Comparison of ENCODE assay signal across 8 cellular contexts in the genomic region with DNA sequence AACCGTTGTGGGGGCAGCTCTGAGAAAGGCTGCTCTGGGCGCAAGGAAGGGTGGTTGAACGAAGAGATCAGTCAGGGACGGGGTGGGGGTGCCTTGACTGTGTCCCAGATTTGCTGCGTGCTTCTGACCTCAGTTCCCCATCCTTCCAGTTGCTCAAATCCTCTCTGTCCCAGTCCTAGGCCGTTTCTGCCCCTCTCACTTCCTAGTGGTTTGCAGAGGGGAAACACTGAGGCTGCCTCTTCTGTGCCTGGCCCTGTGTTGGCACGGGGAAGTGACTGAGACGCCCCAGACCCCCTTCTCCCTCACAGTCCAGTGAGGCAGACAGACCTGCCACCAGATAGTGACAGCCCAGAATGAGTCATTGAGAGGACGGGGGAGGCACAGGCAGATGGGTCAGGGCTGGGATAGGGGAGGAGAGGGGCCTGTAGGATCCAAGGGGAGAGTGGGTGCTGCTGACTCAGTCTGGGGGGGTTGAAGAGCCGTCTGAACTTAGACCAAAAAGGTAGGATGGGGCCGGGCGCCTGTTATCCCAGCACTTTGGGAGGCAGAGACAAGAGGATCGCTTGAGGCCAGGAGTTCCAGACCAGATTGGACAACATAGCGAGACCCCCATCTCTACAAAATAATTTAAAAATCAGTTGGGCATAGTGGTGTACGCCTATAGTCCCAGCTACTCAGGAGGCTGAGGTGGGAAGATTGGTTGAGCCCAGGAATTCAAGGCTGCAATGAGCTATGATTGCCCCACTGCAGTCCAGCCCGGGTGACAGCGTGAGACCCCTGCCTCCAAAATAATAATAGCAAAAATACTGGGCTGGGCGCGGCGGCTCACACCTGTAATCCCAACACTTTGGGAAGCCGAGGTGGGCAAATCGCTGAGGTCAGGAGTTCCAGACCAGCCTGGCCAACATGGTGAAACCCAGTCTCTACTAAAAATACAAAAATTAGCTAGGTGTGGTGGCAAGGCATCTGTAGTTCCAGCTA. TPM values are rescaled to one million over a fixed set of nuclear protein-coding genes. Genes with fewer than 3 reads are reported as not detected.
DNase-seq lines count a peak whose midpoint lies in the region; ATAC-seq lines count a peak whose summit lies in the region.

No MANE protein-coding gene starts in this region.

- H3K27ac ChIP-seq in rectal smooth muscle tissue (ENCODE audit: low read depth, low read length) = peak overlapping the region; percentile 86

- no peaks in the 10 kb centered on the region for H3K27me3 ChIP-seq in rectal smooth muscle tissue (ENCODE audit: control insufficient read depth, insufficient read depth, low read length)

- no peak overlapping the region for H3K9ac ChIP-seq in rectal smooth muscle tissue (ENCODE audit: low read length)

- peak overlapping the region; percentile 72 for H3K4me3 Mint-ChIP-seq in activated CD8-positive, alpha-beta memory T cell treated with anti-CD3 and anti-CD28 coated beads, Interleukin-2, amount 10 ng/mL, durations not matched to agents 7 days and 5 days

- H3K9me3 Mint-ChIP-seq in activated CD8-positive, alpha-beta memory T cell treated with anti-CD3 and anti-CD28 coated beads, Interleukin-2, amount 10 ng/mL, durations not matched to agents 7 days and 5 days (ENCODE audit: low read depth) = peaks cover under 1% of the 10 kb centered on the region

- peak overlapping the region; percentile 49 for H3K27ac Mint-ChIP-seq in activated CD8-positive, alpha-beta memory T cell treated with anti-CD3 and anti-CD28 coated beads, Interleukin-2, amount 10 ng/mL, durations not matched to agents 7 days and 5 days

- peak; percentile 20 for DNase-seq in activated naive CD4-positive, alpha-beta T cell treated with Interleukin-2 at 50 U/mL for 16 hours
- no peak for DNase-seq in activated naive CD4-positive, alpha-beta T cell (lab: John Stamatoyannopoulos, UW)
- no peak for DNase-seq in activated CD8-positive, alpha-beta memory T cell treated with anti-CD3 and anti-CD28 coated beads, Interleukin-2, amount 10 ng/mL, durations not matched to agents 7 days and 5 days
- DNase-seq in Right ventricle myocardium superior = no peak
- no peak for DNase-seq in NCI-H524 (lab: John Stamatoyannopoulos, UW)

- peak overlapping the region; percentile 73 for H3K4me3 ChIP-seq in rectal smooth muscle tissue (ENCODE audit: low read length)

- peaks cover 3% of the 10 kb centered on the region for H3K4me1 ChIP-seq in rectal smooth muscle tissue (ENCODE audit: control insufficient read depth, insufficient read depth, low read length)

- peaks cover 3% of the 10 kb centered on the region for H3K36me3 ChIP-seq in rectal smooth muscle tissue (ENCODE audit: control insufficient read depth, insufficient read depth, low read length)

- CTCF ChIA-PET in activated CD8-positive, alpha-beta memory T cell treated with anti-CD3 and anti-CD28 coated beads, Interleukin-2, amount 10 ng/mL, durations not matched to agents 7 days and 5 days (lab: Charles Lee) = interaction anchor here (0.6 to 5.8 kb wide), 39 partner anchors 8 to 1756 kb away, joined by 3 to 67 read pairs (median 4); a partner anchor contains a TSS

- peaks cover 8% of the 10 kb centered on the region for H3K36me3 Mint-ChIP-seq in activated CD8-positive, alpha-beta memory T cell treated with anti-CD3 and anti-CD28 coated beads, Interleukin-2, amount 10 ng/mL, durations not matched to agents 7 days and 5 days

- H3K4me1 Mint-ChIP-seq in activated CD8-positive, alpha-beta memory T cell treated with anti-CD3 and anti-CD28 coated beads, Interleukin-2, amount 10 ng/mL, durations not matched to agents 7 days and 5 days = peaks cover 22% of the 10 kb centered on the region

- intact Hi-C loops in Right ventricle myocardium superior (cut with DNase I) = loop anchor here (5.0 kb wide), 2 partner anchors 158 to 478 kb away; no protein-coding TSS in a partner anchor

- H3K27me3 Mint-ChIP-seq in activated CD8-positive, alpha-beta memory T cell treated with anti-CD3 and anti-CD28 coated beads, Interleukin-2, amount 10 ng/mL, durations not matched to agents 7 days and 5 days = no peaks in the 10 kb centered on the region

- no peak for ATAC-seq in activated CD8-positive, alpha-beta memory T cell treated with anti-CD3 and anti-CD28 coated beads, Interleukin-2, amount 10 ng/mL, durations not matched to agents 7 days and 5 days
- ATAC-seq in Right ventricle myocardium superior (ENCODE audit: poor library complexity) (peak; percentile 1), GM21737 (IDR thresholded peaks at IDR 0.05; ENCODE audit: unreplicated experiment) (no peak), HG03457 (IDR thresholded peaks at IDR 0.05; ENCODE audit: unreplicated experiment) (no peak)

RNA-seq across cellular contexts. Expression of a gene that starts 26.4 kb away (rescaled TPM):
- total RNA-seq in activated CD8-positive, alpha-beta memory T cell treated with anti-CD3 and anti-CD28 coated beads, Interleukin-2, amount 10 ng/mL, durations not matched to agents 7 days and 5 days = 1 to 10 TPM; 6.4 to 7.2 TPM
- 13.5 TPM for total RNA-seq in Right ventricle myocardium superior

RNA-seq across cellular contexts. Expression of a gene that starts 52.7 kb away (rescaled TPM):
- 10 to 100 TPM; 28.0 to 30.9 TPM for total RNA-seq in activated CD8-positive, alpha-beta memory T cell treated with anti-CD3 and anti-CD28 coated beads, Interleukin-2, amount 10 ng/mL, durations not matched to agents 7 days and 5 days
- 36.1 TPM for total RNA-seq in Right ventricle myocardium superior

RNA-seq across cellular contexts. Expression of a gene that starts 52.9 kb away (rescaled TPM):
- 1 to 10 TPM; 5.6 to 5.8 TPM for total RNA-seq in activated CD8-positive, alpha-beta memory T cell treated with anti-CD3 and anti-CD28 coated beads, Interleukin-2, amount 10 ng/mL, durations not matched to agents 7 days and 5 days
- total RNA-seq in Right ventricle myocardium superior = 14.7 TPM
